Comparison of ENCODE assay signal across 15 cellular contexts in the genomic region with DNA sequence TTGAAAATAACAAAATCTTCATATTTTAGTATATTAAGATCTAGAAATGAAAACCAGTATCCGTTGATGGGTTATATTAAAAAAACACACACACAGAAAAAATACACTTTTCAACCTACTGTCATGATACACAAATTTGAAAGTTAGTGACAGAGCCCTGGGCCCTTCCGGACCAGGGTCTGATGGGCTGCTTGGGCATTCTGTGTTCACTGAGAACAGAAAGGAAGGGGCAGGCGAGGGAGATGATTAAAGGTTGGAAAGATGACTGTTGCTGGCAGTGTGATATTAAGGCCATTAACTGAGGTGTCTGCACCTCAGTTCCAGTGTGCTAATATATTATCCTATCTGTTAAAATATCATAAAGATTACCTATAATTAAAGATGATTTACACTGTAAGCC.
"Had no signal": no experiment of that assay in that cellular context is flagged by ENCODE, and none has a peak within 500 bp of the region (broad histone marks: within the 10 kb centered on the region; RNA-seq: fewer than 3 reads in every experiment).

No MANE protein-coding gene starts in this region.

- H3K4me3 ChIP-seq: suprapubic skin had no signal

- H3K27me3 ChIP-seq: brain microvascular endothelial cell, suprapubic skin had no signal

- H3K27ac ChIP-seq: brain microvascular endothelial cell, suprapubic skin had no signal

- DNase-seq: activated CD4-positive, alpha-beta T cell treated with anti-CD3 and anti-CD28 coated beads for 4 hours; activated CD8-positive, alpha-beta memory T cell treated with anti-CD3 and anti-CD28 coated beads, Interleukin-2, amount 50 U/mL, for 4 hours; activated CD8-positive, alpha-beta T cell treated with anti-CD3 and anti-CD28 coated beads for 36 hours; activated gamma-delta T cell treated with Interleukin-2 at 50 U/mL for 16 hours; activated T-cell treated with anti-CD3 and anti-CD28 coated beads, Interleukin-2, amount 50 U/mL, for 48 hours; amniotic stem cell; brain microvascular endothelial cell; cerebellar nuclear complex; dermis blood vessel endothelial cell; stimulated activated CD4-positive, alpha-beta T cell treated with anti-CD3 and anti-CD28 coated beads, Interleukin-4, amount 100 ng/mL, for 1 hour; stimulated activated naive CD4-positive, alpha-beta T cell; T-helper 17 cell had no signal

- H3K9me3 Mint-ChIP-seq: activated CD8-positive, alpha-beta T cell treated with anti-CD3 and anti-CD28 coated beads for 36 hours had no signal

- H3K9me3 ChIP-seq: suprapubic skin had no signal

- H3K4me3 Mint-ChIP-seq: activated naive CD8-positive, alpha-beta T cell; T-helper 17 cell had no signal

- H3K27ac Mint-ChIP-seq: activated CD8-positive, alpha-beta T cell treated with anti-CD3 and anti-CD28 coated beads for 36 hours; activated naive CD8-positive, alpha-beta T cell had no signal

- ATAC-seq: activated CD8-positive, alpha-beta T cell treated with anti-CD3 and anti-CD28 coated beads for 36 hours; esophagus mucosa; T-helper 17 cell had no signal

- H3K36me3 ChIP-seq: brain microvascular endothelial cell, suprapubic skin had no signal
